In the genomic region with DNA sequence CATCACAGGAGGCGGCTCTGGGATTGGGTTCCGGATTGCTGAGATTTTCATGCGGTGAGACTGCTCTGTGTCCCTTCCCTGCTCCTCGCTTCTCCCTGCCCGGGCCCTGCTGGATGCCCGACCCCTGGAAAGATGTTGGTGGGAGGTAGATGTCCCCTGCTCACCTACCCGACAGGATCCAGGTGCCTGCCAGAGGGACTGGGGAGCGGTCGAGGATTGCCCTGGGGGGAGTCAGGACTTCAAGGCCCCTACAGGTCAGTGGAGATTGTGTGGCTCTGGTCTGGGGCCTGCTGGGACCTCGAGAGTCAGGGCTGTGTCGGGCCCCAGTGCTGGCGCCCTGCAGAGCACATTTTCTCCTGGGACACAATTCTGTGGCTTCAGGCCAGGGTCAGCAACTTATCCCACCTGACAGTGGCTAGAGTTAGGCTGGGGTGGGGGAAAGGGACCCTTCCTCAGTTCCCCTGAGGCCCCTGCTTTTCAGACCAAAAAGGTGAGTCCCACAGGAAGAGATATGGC, we compare ENCODE assay signal across 15 cellular contexts. TPM values are rescaled to one million over a fixed set of nuclear protein-coding genes. Genes with fewer than 3 reads are reported as not detected.
DNase-seq lines count a peak whose midpoint lies in the region; ATAC-seq and TF ChIP-seq lines count a peak whose summit lies in the region.
"Had no signal": no experiment of that assay in that cellular context is flagged by ENCODE, and none has a peak within 500 bp of the region (broad histone marks: within the 10 kb centered on the region; RNA-seq: fewer than 3 reads in every experiment).

No MANE protein-coding gene starts in this region.

- H3K4me3 ChIP-seq in endodermal cell (ENCODE audit: low read length) (no peak overlapping the region), osteoblast (ENCODE audit: insufficient read depth, low read length) (no peak overlapping the region)
- H3K4me3 ChIP-seq: Peyer's patch had no signal

- H3K79me1 ChIP-seq in H9 (ENCODE audit: insufficient read depth, low read depth, low read length, poor library complexity, severe bottlenecking) = no peaks in the 10 kb centered on the region

- no peak overlapping the region for H2BK5ac ChIP-seq in H9 (ENCODE audit: insufficient read length, low read length)

- H3K4ac ChIP-seq in H9 (ENCODE audit: low read depth, low read length) = no peak overlapping the region

- H3K23ac ChIP-seq in H9 (ENCODE audit: insufficient read length, low read depth, low read length) = no peak overlapping the region

- H3K4me2 ChIP-seq in H9 (ENCODE audit: insufficient read depth, insufficient read length, low read length) (no peak overlapping the region), osteoblast (ENCODE audit: insufficient read depth, low read length) (no peak overlapping the region)

- H3K27ac Mint-ChIP-seq in H9 (no peak overlapping the region), endodermal cell (peak overlapping the region; percentile 33)
- H3K27ac Mint-ChIP-seq: CD4-positive, alpha-beta memory T cell had no signal

- H4K91ac ChIP-seq in H9 (ENCODE audit: insufficient read length, low read depth, low read length) = no peak overlapping the region

- H3K36me3 Mint-ChIP-seq in H9 (ENCODE audit: insufficient read depth in 1 of 3, low read depth in 3 of 3) (peaks cover 6 to 16% (median 15%) of the 10 kb centered on the region in 3 experiments; a peak in 6 of 7 replicates), endodermal cell (ENCODE audit: low read depth) (peaks cover 12% of the 10 kb centered on the region)

- no peak overlapping the region for H3K14ac ChIP-seq in H9 (ENCODE audit: insufficient read depth, low read length)

- H3K27ac ChIP-seq in H9 (ENCODE audit: insufficient read length, low read depth, low read length) (no peak overlapping the region), endodermal cell (ENCODE audit: low read depth, low read length) (no peak overlapping the region), osteoblast (ENCODE audit: low read depth, low read length) (no peak overlapping the region)
- H3K27ac ChIP-seq: Peyer's patch had no signal

- H3K9me3 Mint-ChIP-seq in H9 (no peaks in the 10 kb centered on the region; a peak in 1 of 5 replicates), endodermal cell (no peaks in the 10 kb centered on the region)
- H3K9me3 Mint-ChIP-seq: CD4-positive, alpha-beta memory T cell had no signal

- H4K5ac ChIP-seq in H9 (ENCODE audit: insufficient read length, low read depth, low read length) = no peak overlapping the region

- no peak overlapping the region for H2BK12ac ChIP-seq in H9 (ENCODE audit: insufficient read length, low read depth, low read length)

- H3K4me1 ChIP-seq in H9 (ENCODE audit: insufficient read depth, low read length) (no peaks in the 10 kb centered on the region), endodermal cell (ENCODE audit: control insufficient read depth, insufficient read depth, low read length) (no peaks in the 10 kb centered on the region), osteoblast (ENCODE audit: insufficient read depth, low read length) (peaks cover 9% of the 10 kb centered on the region)

- H2BK120ac ChIP-seq in H9 (ENCODE audit: low read depth, low read length, poor library complexity, severe bottlenecking) = no peak overlapping the region

- H3K36me3 ChIP-seq in endodermal cell (ENCODE audit: control insufficient read depth, insufficient read depth, low read length) = no peaks in the 10 kb centered on the region
- H3K36me3 ChIP-seq in osteoblast (ENCODE audit: insufficient read depth, low read length) = peaks cover 12% of the 10 kb centered on the region

- DNase-seq in H9 (no peak), endodermal cell (peak; percentile 51), osteoblast (ENCODE audit: insufficient read length, low spot score, missing footprints) (peak; percentile 58), NCI-H226 (no peak)
- DNase-seq: ACHN; CD4-positive, alpha-beta memory T cell; DND-41; Kasumi-1; NCI-H187 treated with DMSO at 0.1 percent for 48 hours; NCI-H2171 treated with DMSO at 0.1 percent for 48 hours; NCI-H510A; NCI-H82; Peyer's patch; SHP77 treated with DMSO at 0.1 percent for 48 hours had no signal

- TF ChIP-seq CTCF in H9 (conservative IDR thresholded peaks at IDR 0.05) (no peak), endodermal cell (conservative IDR thresholded peaks at IDR 0.05) (no peak), osteoblast (IDR thresholded peaks at IDR 0.05; ENCODE audit: extremely low read depth, low read depth, low read length) (no peak)

- no peak overlapping the region for H3T11ph ChIP-seq in H9 (ENCODE audit: low read length)

- H3K4me1 Mint-ChIP-seq in H9 = peaks cover 7% of the 10 kb centered on the region in 2 experiments
- peaks cover 6% of the 10 kb centered on the region for H3K4me1 Mint-ChIP-seq in endodermal cell

- no peak overlapping the region for H4K8ac ChIP-seq in H9 (replicated peaks; ENCODE audit: insufficient read length, low read depth, low read length)

- H4K20me1 ChIP-seq in H9 (ENCODE audit: control insufficient read depth, insufficient read depth, insufficient read length) = no peaks in the 10 kb centered on the region
- H4K20me1 ChIP-seq in osteoblast (ENCODE audit: insufficient read depth, low read length) = no peaks in the 10 kb centered on the region

- H2BK20ac ChIP-seq in H9 (ENCODE audit: low read depth, low read length, poor library complexity, severe bottlenecking) = no peak overlapping the region

- H3K56ac ChIP-seq in H9 (ENCODE audit: insufficient read length, low read depth, low read length) = no peak overlapping the region

- H3K9me3 ChIP-seq in H9 (ENCODE audit: control insufficient read depth, low read depth, low read length) (no peaks in the 10 kb centered on the region), endodermal cell (ENCODE audit: control insufficient read depth, low read length) (no peaks in the 10 kb centered on the region), osteoblast (ENCODE audit: low read depth, low read length) (no peaks in the 10 kb centered on the region)
- H3K9me3 ChIP-seq: Peyer's patch had no signal

- H3K27me3 Mint-ChIP-seq in H9 (ENCODE audit: low read depth) (no peaks in the 10 kb centered on the region), endodermal cell (ENCODE audit: insufficient read depth) (no peaks in the 10 kb centered on the region)
- H3K27me3 Mint-ChIP-seq: CD4-positive, alpha-beta memory T cell had no signal

- no peak overlapping the region for H3K9ac ChIP-seq in H9 (ENCODE audit: extremely low read depth, insufficient read length, low read length)
- H3K9ac ChIP-seq in endodermal cell (ENCODE audit: extremely low read depth, low read length, poor library complexity, severe bottlenecking) = no peak overlapping the region

- H3K18ac ChIP-seq in H9 (ENCODE audit: insufficient read length, low read depth, low read length) = no peak overlapping the region

- H2BK15ac ChIP-seq in H9 (ENCODE audit: low read depth, low read length) = peak overlapping the region; percentile 10; the same call in 1 of the 2 replicates

- no peaks in the 10 kb centered on the region for H3K23me2 ChIP-seq in H9 (ENCODE audit: insufficient read length, low read depth, low read length, poor library complexity, severe bottlenecking)

- no peak overlapping the region for H2AFZ ChIP-seq in H9 (ENCODE audit: low read length)
- no peak overlapping the region for H2AFZ ChIP-seq in osteoblast (ENCODE audit: low read length)

- no peak overlapping the region for H2AK5ac ChIP-seq in H9 (ENCODE audit: insufficient read length, low read length)

- H3K4me3 Mint-ChIP-seq in H9 (no peak overlapping the region; a peak in 1 of 5 replicates), endodermal cell (no peak overlapping the region)
- H3K4me3 Mint-ChIP-seq: CD4-positive, alpha-beta memory T cell had no signal

- ATAC-seq in GM21619 (IDR thresholded peaks at IDR 0.05; ENCODE audit: unreplicated experiment) = no peak

- WGBS in H9 (ENCODE audit: extremely low coverage, insufficient read length, low lambda C conversion rate) = no CpG with 5 or more reads among the region's 12 CpGs
- WGBS in endodermal cell (ENCODE audit: insufficient coverage in 1 of 2, insufficient read length in 1 of 2), 2 experiments = 92 to 93% methylated on average over 5 to 12 of the region's 12 CpGs

- H3K27me3 ChIP-seq in H9 (ENCODE audit: insufficient read depth, low read length) (no peaks in the 10 kb centered on the region), endodermal cell (ENCODE audit: control insufficient read depth, insufficient read depth, low read length, poor library complexity, severe bottlenecking) (no peaks in the 10 kb centered on the region), osteoblast (ENCODE audit: insufficient read depth, low read length) (no peaks in the 10 kb centered on the region)
- H3K27me3 ChIP-seq: Peyer's patch had no signal

- no peaks in the 10 kb centered on the region for H3K79me2 ChIP-seq in H9 (ENCODE audit: insufficient read depth, low read length)
- peaks cover 17% of the 10 kb centered on the region for H3K79me2 ChIP-seq in osteoblast (ENCODE audit: insufficient read depth, low read length)

RNA-seq across cellular contexts. Expression of gene DECR2, which starts 3.3 kb away (rescaled TPM):
- total RNA-seq in H9 (2021) (38.8 and 39.3 TPM in 2 replicates), endodermal cell (10 to 100 TPM; 31.8 to 43.5 TPM), osteoblast (18.1 and 24.5 TPM in 2 replicates)
- 24.9 TPM for polyA plus RNA-seq in endodermal cell (2013, experiment 1 of 2)
- polyA plus RNA-seq in endodermal cell (2013, experiment 2 of 2) = 23.0 TPM

RNA-seq across cellular contexts. Expression of gene NME4, which starts 8.0 kb away (rescaled TPM):
- total RNA-seq in H9 (2021) (319 and 320 TPM in 2 replicates), endodermal cell (100 to 1,000 TPM; 274 to 350 TPM), osteoblast (77.2 and 83.6 TPM in 2 replicates)
- polyA plus RNA-seq in endodermal cell (2013, experiment 1 of 2) = 292 TPM
- 276 TPM for polyA plus RNA-seq in endodermal cell (2013, experiment 2 of 2)

RNA-seq across cellular contexts. Expression of gene RAB11FIP3, which starts 20.4 kb away (rescaled TPM):
- total RNA-seq in H9 (2021) (37.1 TPM in 2 replicates), endodermal cell (10 to 100 TPM; 62.7 to 68.9 TPM), osteoblast (22.7 and 25.3 TPM in 2 replicates)
- polyA plus RNA-seq in endodermal cell (2013, experiment 1 of 2) = 34.8 TPM
- 35.1 TPM for polyA plus RNA-seq in endodermal cell (2013, experiment 2 of 2)

RNA-seq across cellular contexts. Expression of gene PGAP6, which starts 23.3 kb away (rescaled TPM):
- total RNA-seq in H9 (2021) (111 and 114 TPM in 2 replicates), endodermal cell (100 to 1,000 TPM; 104 to 115 TPM), osteoblast (40.1 and 54.3 TPM in 2 replicates)
- 50.8 TPM for polyA plus RNA-seq in endodermal cell (2013, experiment 1 of 2)
- polyA plus RNA-seq in endodermal cell (2013, experiment 2 of 2) = 45.1 TPM

RNA-seq across cellular contexts. Expression of gene MRPL28, which starts 34.7 kb away (rescaled TPM):
- total RNA-seq in H9 (2021) (154 TPM in 2 replicates), endodermal cell (100 to 1,000 TPM; 137 to 138 TPM), osteoblast (50.7 and 55.4 TPM in 2 replicates)
- 84.7 TPM for polyA plus RNA-seq in endodermal cell (2013, experiment 1 of 2)
- polyA plus RNA-seq in endodermal cell (2013, experiment 2 of 2) = 79.2 TPM

Comparison
In these comparisons a context has a peak if more than half of its experiments do, and no peak if none do; other contexts are left out.
1. DNase-seq: peak in endodermal cell (single experiment) and osteoblast (single experiment); none in H9 (single experiment) and NCI-H226 (single experiment).